Comparison of ENCODE assay signal across 1 cellular context in genomic region chr22:32444068-32444467, GRCh38.
TF ChIP-seq lines count a peak whose summit lies in the region.

No MANE protein-coding gene starts in this region.

TF ChIP-seq in SK-N-SH treated with all-trans-retinoic acid at 6 μM for 48 hours, 23 proteins besides CTCF, POLR2A, EP300 and RAD21 (continued from another document):
- TF ChIP-seq CREB5 (CRISPR knock-in tag; IDR thresholded peaks at IDR 0.05; ENCODE audit: low read depth): no peak
